19 cellular contexts compared by ENCODE assay signal in the genomic region with DNA sequence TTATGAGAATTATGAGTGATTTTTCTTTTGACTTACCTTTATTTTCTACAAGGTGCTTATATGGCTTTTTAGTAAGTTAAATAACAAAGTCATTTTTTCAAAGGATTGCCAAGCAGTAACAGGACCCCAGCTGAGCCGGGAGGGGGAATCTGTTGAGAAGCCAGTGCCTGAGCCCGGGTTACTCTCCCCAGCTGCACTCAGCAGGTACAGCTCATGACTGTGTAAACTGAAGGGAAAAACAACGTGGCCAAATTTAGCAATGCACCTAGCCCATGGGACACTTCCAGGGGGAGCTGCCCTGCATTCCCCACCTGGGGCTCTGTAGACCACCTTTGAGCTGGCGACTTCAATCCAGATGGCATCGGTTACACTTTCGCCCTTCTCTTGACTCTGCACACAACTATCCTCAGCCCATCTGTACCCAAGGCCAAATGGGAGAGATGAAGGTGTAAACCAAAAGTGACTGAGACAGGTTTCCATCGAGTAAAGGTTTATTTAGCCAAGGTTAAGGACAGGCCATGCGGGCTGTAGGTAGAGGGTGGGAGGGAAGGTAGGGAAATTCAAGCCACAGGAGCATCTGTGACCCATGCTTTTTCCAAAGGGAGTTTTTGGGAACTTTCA. TPM values are rescaled to one million over a fixed set of nuclear protein-coding genes. Genes with fewer than 3 reads are reported as not detected.
DNase-seq lines count a peak whose midpoint lies in the region; ATAC-seq and TF ChIP-seq lines count a peak whose summit lies in the region.
"Had no signal": no experiment of that assay in that cellular context is flagged by ENCODE, and none has a peak within 500 bp of the region (broad histone marks: within the 10 kb centered on the region; RNA-seq: fewer than 3 reads in every experiment).

No MANE protein-coding gene starts in this region.

- H3K79me2 ChIP-seq in GM23338 (replicated peaks; ENCODE audit: insufficient read depth) = no peaks in the 10 kb centered on the region

- peak overlapping the region; percentile 32; the same call in 2 of the 3 replicates for H3K4me3 Mint-ChIP-seq in GM23338
- H3K4me3 Mint-ChIP-seq in progenitor cell of endocrine pancreas (ENCODE audit: low read depth) = no peak overlapping the region

- H3K9me3 ChIP-seq in HUES64 (ENCODE audit: insufficient read depth, low read depth, low read length) = peaks cover 3% of the 10 kb centered on the region; the same call in 1 of the 2 replicates
- H3K9me3 ChIP-seq in iPS-15b (ENCODE audit: control insufficient read depth, insufficient read depth, low read length) = peaks cover 3% of the 10 kb centered on the region
- no peaks in the 10 kb centered on the region for H3K9me3 ChIP-seq in HAP-1
- H3K9me3 ChIP-seq: SJSA1 had no signal

- no peaks in the 10 kb centered on the region for H3K36me3 ChIP-seq in GM23338 (ENCODE audit: insufficient read depth)
- H3K36me3 ChIP-seq in HUES64 (ENCODE audit: insufficient read depth, low read length) = no peaks in the 10 kb centered on the region
- H3K36me3 ChIP-seq in iPS-15b (ENCODE audit: control insufficient read depth, insufficient read depth, low read length) = no peaks in the 10 kb centered on the region
- H3K36me3 ChIP-seq in HAP-1 (replicated peaks) = no peaks in the 10 kb centered on the region
- H3K36me3 ChIP-seq: SJSA1 had no signal

- H3K27me3 Mint-ChIP-seq in GM23338 (ENCODE audit: insufficient read depth, low read depth, poor library complexity) (peaks cover 22% of the 10 kb centered on the region), progenitor cell of endocrine pancreas (peaks cover 11% of the 10 kb centered on the region)

- H3F3A ChIP-seq in GM23338 (replicated peaks; ENCODE audit: low read depth) = peaks cover 15% of the 10 kb centered on the region; the same call in 1 of the 2 replicates

- H3K4me1 Mint-ChIP-seq in GM23338 (peaks cover 44% of the 10 kb centered on the region), progenitor cell of endocrine pancreas (ENCODE audit: low read depth) (peaks cover 16% of the 10 kb centered on the region)

- in situ Hi-C loops in HAP-1 (cut with MboI; ENCODE audit: low sequenced_read_pairs) = no loop called here

- peak overlapping the region; percentile 64 for H3K4me2 ChIP-seq in GM23338

- H3K9me3 Mint-ChIP-seq in GM23338 (peaks cover 3% of the 10 kb centered on the region; the same call in 2 of the 3 replicates), progenitor cell of endocrine pancreas (ENCODE audit: low read depth) (peaks cover 3% of the 10 kb centered on the region)

- peaks cover 11% of the 10 kb centered on the region for H3K9me2 ChIP-seq in GM23338 (ENCODE audit: insufficient read depth)

- no peak for TF ChIP-seq CTCF in GM23338 (conservative IDR thresholded peaks at IDR 0.05; ENCODE audit: low read depth in 2 of 2)
- TF ChIP-seq CTCF in progenitor cell of endocrine pancreas (IDR thresholded peaks at IDR 0.05; ENCODE audit: unreplicated experiment) = no peak

- H2AFZ ChIP-seq in GM23338 = peak overlapping the region; percentile 56

- H3K27me3 ChIP-seq in GM23338 (ENCODE audit: insufficient read depth) (no peaks in the 10 kb centered on the region), HUES64 (ENCODE audit: insufficient read depth, low read length) (no peaks in the 10 kb centered on the region), iPS-15b (ENCODE audit: control insufficient read depth, insufficient read depth, low read length) (peaks cover 4% of the 10 kb centered on the region), HAP-1 (ENCODE audit: low read depth) (peaks cover 12% of the 10 kb centered on the region)
- H3K27me3 ChIP-seq: SJSA1 had no signal

- H3K4me3 ChIP-seq in GM23338 (peak overlapping the region; percentile 14; the same call in 1 of the 2 replicates), HUES64 (ENCODE audit: low read length) (no peak overlapping the region), iPS-15b (ENCODE audit: low read depth, low read length) (no peak overlapping the region), HAP-1 (no peak overlapping the region)
- H3K4me3 ChIP-seq: SJSA1 had no signal

- peak overlapping the region; percentile 86 for H3K27ac Mint-ChIP-seq in GM23338
- H3K27ac Mint-ChIP-seq in progenitor cell of endocrine pancreas = peak overlapping the region; percentile 60

- peak; percentile 73 for ATAC-seq in GM23338
- no peak for ATAC-seq in GM18870 (IDR thresholded peaks at IDR 0.05; ENCODE audit: unreplicated experiment)

- 28% methylated on average over 8 of the region's 8 CpGs for WGBS in HUES64

- H3K36me3 Mint-ChIP-seq in GM23338 (ENCODE audit: low read depth) = peaks cover 2% of the 10 kb centered on the region; the same call in 1 of the 3 replicates
- no peaks in the 10 kb centered on the region for H3K36me3 Mint-ChIP-seq in progenitor cell of endocrine pancreas (ENCODE audit: insufficient read depth)

- H3K4me1 ChIP-seq in GM23338 (ENCODE audit: insufficient read depth) (peaks cover 44% of the 10 kb centered on the region), HUES64 (ENCODE audit: insufficient read depth, low read length) (peaks cover 32% of the 10 kb centered on the region), iPS-15b (ENCODE audit: control insufficient read depth, insufficient read depth, low read length) (peaks cover 28% of the 10 kb centered on the region), HAP-1 (peaks cover 6% of the 10 kb centered on the region; the same call in 1 of the 2 replicates)

- H3K9ac ChIP-seq in HUES64 (ENCODE audit: low read depth, low read length) (no peak overlapping the region), iPS-15b (ENCODE audit: low read depth, low read length) (peak overlapping the region; percentile 49)

- H3K27ac ChIP-seq in GM23338 (ENCODE audit: low read depth) = peak overlapping the region; percentile 88
- H3K27ac ChIP-seq in HUES64 (ENCODE audit: low read depth, low read length) = peak overlapping the region; percentile 76; the same call in 1 of the 2 replicates
- H3K27ac ChIP-seq: RWPE1, SJSA1 had no signal

- DNase-seq in GM23338 (ENCODE audit: low spot score) (peak; percentile 55), progenitor cell of endocrine pancreas (ENCODE audit: low spot score, unreplicated experiment) (no peak), NCI-H1436 (lab: John Stamatoyannopoulos, UW) (no peak), HAP-1 (ENCODE audit: low spot score in 2 of 2) (no peak)
- DNase-seq: ACHN, AML-193, Karpas-422, MM.1S, NCI-H1092 treated with DMSO at 0.1 percent for 48 hours, NCI-H187, NCI-H446 treated with DMSO at 0.1 percent for 48 hours, NCI-H748 treated with DMSO at 0.1 percent for 48 hours, SW 1271 had no signal

- no peaks in the 10 kb centered on the region for H4K20me1 ChIP-seq in GM23338 (replicated peaks; ENCODE audit: insufficient read depth)

TF ChIP-seq in GM23338, 12 proteins besides CTCF, POLR2A, EP300 and RAD21 (continues in another document):
- no peak for TF ChIP-seq JUNB (IDR thresholded peaks at IDR 0.05; ENCODE audit: unreplicated experiment)
- TF ChIP-seq EZH2 (IDR thresholded peaks at IDR 0.05; ENCODE audit: low read depth, unreplicated experiment) = no peak

RNA-seq across cellular contexts. Expression of a gene that starts 18.2 kb away (rescaled TPM):
- 10.1 and 10.6 TPM in 2 replicates for total RNA-seq in GM23338 (2014; rRNA removed; shearing (Covaris generic))
- polyA plus RNA-seq in GM23338 (2016; fragmentation: Nextera tagmentation; extraction: Ambion mirVana) = 2.4 TPM in 2 replicates
- 5.4 TPM for polyA plus RNA-seq in HUES64 (2013, experiment 1 of 2)
- 4.4 TPM for polyA plus RNA-seq in HUES64 (2013, experiment 2 of 2)
- 4.9 and 5.1 TPM in 2 replicates for total RNA-seq in progenitor cell of endocrine pancreas
- total RNA-seq: Daoy, SJSA1 had no signal

RNA-seq across cellular contexts. Expression of a gene that starts 56.0 kb away (rescaled TPM):
- total RNA-seq in GM23338 (2014; rRNA removed; shearing (Covaris generic)) = not detected in 2 replicates
- not detected in 2 replicates for polyA plus RNA-seq in GM23338 (2016; fragmentation: Nextera tagmentation; extraction: Ambion mirVana)
- not detected for polyA plus RNA-seq in HUES64 (2013, experiment 1 of 2)
- not detected for polyA plus RNA-seq in HUES64 (2013, experiment 2 of 2)
- total RNA-seq in progenitor cell of endocrine pancreas = not detected in 2 replicates
- total RNA-seq: Daoy, SJSA1 had no signal
